ENCODE assay signal across 9 cellular contexts in the genomic region with DNA sequence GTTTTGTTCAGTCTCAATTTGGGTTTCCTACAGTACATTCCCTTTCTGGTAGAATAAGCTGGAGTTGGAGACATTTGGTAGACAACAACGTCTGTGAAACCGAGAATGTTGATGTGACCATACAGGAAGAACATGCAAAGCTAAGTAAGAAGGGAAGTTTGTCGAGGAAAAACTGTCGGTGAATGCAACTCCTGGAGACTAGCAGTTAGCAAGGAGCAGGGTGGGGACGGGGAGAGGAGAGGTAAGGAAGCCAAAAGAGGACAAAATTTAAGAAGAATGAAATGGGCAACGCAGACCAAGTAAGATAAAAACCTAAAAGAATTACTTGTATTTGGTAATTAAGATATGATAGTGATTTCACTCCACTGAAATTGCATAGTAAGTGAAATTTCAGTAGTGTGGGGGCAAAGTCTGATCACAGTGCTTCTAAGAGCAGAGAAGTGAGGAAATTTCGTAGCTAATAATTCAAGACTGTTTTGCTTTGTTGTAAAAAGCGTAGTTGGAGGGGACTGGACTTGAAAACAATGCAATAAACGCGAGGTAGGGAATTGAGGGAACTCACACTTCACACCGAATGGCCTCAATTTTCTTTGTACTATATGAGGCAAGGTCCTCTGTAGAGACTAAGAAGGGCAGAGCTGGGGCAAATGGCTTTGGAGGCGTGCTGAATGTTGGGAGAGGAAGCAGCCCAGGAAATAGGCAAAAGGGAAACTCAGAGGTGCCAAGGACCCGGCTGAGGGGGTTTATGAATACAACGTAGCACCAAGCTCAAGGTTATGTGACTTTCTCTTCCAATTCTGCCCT. TPM values are rescaled to one million over a fixed set of nuclear protein-coding genes. Genes with fewer than 3 reads are reported as not detected.
A peak's percentile ranks its signal among the peaks of the same experiment; 100 is the strongest.
DNase-seq lines count a peak whose midpoint lies in the region; ATAC-seq and TF ChIP-seq lines count a peak whose summit lies in the region.
"Had no signal": no experiment of that assay in that cellular context is flagged by ENCODE, and none has a peak within 500 bp of the region (broad histone marks: within the 10 kb centered on the region; RNA-seq: fewer than 3 reads in every experiment).

No MANE protein-coding gene starts in this region.

- WGBS in upper lobe of left lung, 2 donors: 55 to 63% methylated on average over 14 of the region's 14 CpGs

- H3K4me1 Mint-ChIP-seq in activated naive CD4-positive, alpha-beta T cell treated with anti-CD3 and anti-CD28 coated beads, Interleukin-2, amount 10 ng/mL, durations not matched to agents 7 days and 5 days: peaks cover 34% of the 10 kb centered on the region

- no peak for ATAC-seq in activated naive CD4-positive, alpha-beta T cell treated with anti-CD3 and anti-CD28 coated beads, Interleukin-2, amount 50 U/mL, for 72 hours
- ATAC-seq in upper lobe of left lung (ENCODE audit: low FRiP score in 2 of 2) (peak in 1 of 2 donors; percentile 20), GM21529 (IDR thresholded peaks at IDR 0.05; ENCODE audit: unreplicated experiment) (no peak)

- no peaks in the 10 kb centered on the region for H3K36me3 ChIP-seq in duodenal mucosa (ENCODE audit: control insufficient read depth in 1 of 2, insufficient read depth in 2 of 2, low read length in 2 of 2)
- no peaks in the 10 kb centered on the region for H3K36me3 ChIP-seq in mucosa of stomach (ENCODE audit: control insufficient read depth, insufficient read depth, low read length)
- H3K36me3 ChIP-seq in upper lobe of left lung: no peaks in the 10 kb centered on the region
- H3K36me3 ChIP-seq: BLaER1 had no signal

- TF ChIP-seq CTCF in upper lobe of left lung (IDR thresholded peaks at IDR 0.05): no peak

- H3K27me3 ChIP-seq in duodenal mucosa (ENCODE audit: control insufficient read depth in 1 of 2, insufficient read depth in 2 of 2, low read length in 2 of 2): peaks cover 0 to 7% of the 10 kb centered on the region in 2 donors
- H3K27me3 ChIP-seq in mucosa of stomach (ENCODE audit: control insufficient read depth, insufficient read depth, low read length): peaks cover 4% of the 10 kb centered on the region
- H3K27me3 ChIP-seq in upper lobe of left lung: peaks cover 0 to 12% (median 6%) of the 10 kb centered on the region in 4 donors
- H3K27me3 ChIP-seq: BLaER1 had no signal

- H3K9ac ChIP-seq in duodenal mucosa (ENCODE audit: low read depth in 1 of 2, low read length in 2 of 2) (peak overlapping the region; percentile 78 to 85), mucosa of stomach (ENCODE audit: low read length) (peak overlapping the region; percentile 77)
- H3K9ac ChIP-seq: BLaER1 had no signal

- TF ChIP-seq POLR2A in upper lobe of left lung (IDR thresholded peaks at IDR 0.05): no peak

- H3K4me3 Mint-ChIP-seq in activated naive CD4-positive, alpha-beta T cell treated with anti-CD3 and anti-CD28 coated beads, Interleukin-2, amount 10 ng/mL, durations not matched to agents 7 days and 5 days: peak overlapping the region; percentile 67

- CTCF ChIA-PET in activated naive CD4-positive, alpha-beta T cell treated with anti-CD3 and anti-CD28 coated beads, Interleukin-2, amount 10 ng/mL, durations not matched to agents 7 days and 5 days (lab: Charles Lee): no interaction called here

- peak overlapping the region; percentile 72 for H3K27ac ChIP-seq in duodenal mucosa (ENCODE audit: low read depth, low read length)
- peak overlapping the region in 3 of 4 donors; percentile 43 to 78 (median 73) for H3K27ac ChIP-seq in upper lobe of left lung
- H3K27ac ChIP-seq: BLaER1 had no signal

- H3K36me3 Mint-ChIP-seq in activated naive CD4-positive, alpha-beta T cell treated with anti-CD3 and anti-CD28 coated beads, Interleukin-2, amount 10 ng/mL, durations not matched to agents 7 days and 5 days: no peaks in the 10 kb centered on the region
- peaks cover 10 to 11% of the 10 kb centered on the region in 2 donors for H3K36me3 Mint-ChIP-seq in activated naive CD4-positive, alpha-beta T cell treated with anti-CD3 and anti-CD28 coated beads, Interleukin-2, amount 50 U/mL, for 72 hours

- H3K4me3 ChIP-seq in duodenal mucosa (ENCODE audit: low read depth in 1 of 2, low read length in 2 of 2): peak overlapping the region; percentile 72 to 82
- H3K4me3 ChIP-seq in mucosa of stomach (ENCODE audit: low read length): peak overlapping the region; percentile 68
- peak overlapping the region in 3 of 4 donors; percentile 52 to 77 (median 67) for H3K4me3 ChIP-seq in upper lobe of left lung
- H3K4me3 ChIP-seq: BLaER1 had no signal

- no peak for TF ChIP-seq EP300 in upper lobe of left lung (IDR thresholded peaks at IDR 0.05)

- DNase-seq in activated naive CD4-positive, alpha-beta T cell treated with anti-CD3 and anti-CD28 coated beads, Interleukin-2, amount 10 ng/mL, durations not matched to agents 7 days and 5 days: no peak
- no peak for DNase-seq in activated naive CD4-positive, alpha-beta T cell treated with anti-CD3 and anti-CD28 coated beads, Interleukin-2, amount 50 U/mL, for 72 hours (ENCODE audit: low spot score in 2 of 2)
- no peak for DNase-seq in upper lobe of left lung
- DNase-seq in 8988T: no peak
- DNase-seq in activated CD4-positive, alpha-beta T cell treated with anti-CD3 and anti-CD28 coated beads, Interleukin-2, amount 50 U/mL, for 4 hours: no peak

- no peaks in the 10 kb centered on the region for H3K9me3 Mint-ChIP-seq in activated naive CD4-positive, alpha-beta T cell treated with anti-CD3 and anti-CD28 coated beads, Interleukin-2, amount 10 ng/mL, durations not matched to agents 7 days and 5 days
- H3K9me3 Mint-ChIP-seq in activated naive CD4-positive, alpha-beta T cell treated with anti-CD3 and anti-CD28 coated beads, Interleukin-2, amount 50 U/mL, for 72 hours: no peaks in the 10 kb centered on the region

- H3K27ac Mint-ChIP-seq in activated naive CD4-positive, alpha-beta T cell treated with anti-CD3 and anti-CD28 coated beads, Interleukin-2, amount 10 ng/mL, durations not matched to agents 7 days and 5 days: no peak overlapping the region
- H3K27ac Mint-ChIP-seq in activated naive CD4-positive, alpha-beta T cell treated with anti-CD3 and anti-CD28 coated beads, Interleukin-2, amount 50 U/mL, for 72 hours: no peak overlapping the region

- peaks cover 50% of the 10 kb centered on the region for H3K27me3 Mint-ChIP-seq in activated naive CD4-positive, alpha-beta T cell treated with anti-CD3 and anti-CD28 coated beads, Interleukin-2, amount 10 ng/mL, durations not matched to agents 7 days and 5 days

- peaks cover 12 to 21% of the 10 kb centered on the region in 2 donors for H3K4me1 ChIP-seq in duodenal mucosa (ENCODE audit: control insufficient read depth in 1 of 2, insufficient read depth in 2 of 2, low read length in 2 of 2)
- H3K4me1 ChIP-seq in mucosa of stomach (ENCODE audit: control insufficient read depth, insufficient read depth, low read length): peaks cover 13% of the 10 kb centered on the region
- H3K4me1 ChIP-seq in upper lobe of left lung: peaks cover 0 to 18% (median 13%) of the 10 kb centered on the region in 4 donors
- H3K4me1 ChIP-seq: BLaER1 had no signal

- H3K9me3 ChIP-seq in duodenal mucosa (ENCODE audit: control insufficient read depth in 1 of 2, low read length in 2 of 2): no peaks in the 10 kb centered on the region
- no peaks in the 10 kb centered on the region for H3K9me3 ChIP-seq in mucosa of stomach (ENCODE audit: control insufficient read depth, low read length)
- H3K9me3 ChIP-seq in upper lobe of left lung: no peaks in the 10 kb centered on the region

RNA-seq across cellular contexts. Expression of gene GIPC2, which starts 0.8 kb away (rescaled TPM):
- total RNA-seq in activated naive CD4-positive, alpha-beta T cell treated with anti-CD3 and anti-CD28 coated beads, Interleukin-2, amount 50 U/mL, for 72 hours: under 1 TPM; 0.16 to 0.39 TPM
- 1 to 10 TPM in 5 of 6 donors, under 1 TPM in 1; 0.33 to 4.1 (median 1.8) TPM for total RNA-seq in upper lobe of left lung

RNA-seq across cellular contexts. Expression of gene DNAJB4, which starts 40.3 kb away (rescaled TPM):
- 10 to 100 TPM in 1 of 2 donors, 1 to 10 TPM in 1; 9.8 to 35.8 TPM for total RNA-seq in activated naive CD4-positive, alpha-beta T cell treated with anti-CD3 and anti-CD28 coated beads, Interleukin-2, amount 50 U/mL, for 72 hours
- total RNA-seq in upper lobe of left lung: 10 to 100 TPM; 20.0 to 49.5 (median 22.0) TPM
